ENCODE assay signal across 18 cellular contexts in genomic region chr9:135998013-135998380, GRCh38. TPM values are rescaled to one million over a fixed set of nuclear protein-coding genes. Genes with fewer than 3 reads are reported as not detected.
A peak's percentile ranks its signal among the peaks of the same experiment; 100 is the strongest.
DNase-seq lines count a peak whose midpoint lies in the region; ATAC-seq and TF ChIP-seq lines count a peak whose summit lies in the region.
"Had no signal": no experiment of that assay in that cellular context is flagged by ENCODE, and none has a peak within 500 bp of the region (broad histone marks: within the 10 kb centered on the region; RNA-seq: fewer than 3 reads in every experiment).

No MANE protein-coding gene starts in this region.

- peak overlapping the region; percentile 88 for H2AK5ac ChIP-seq in neuronal stem cell (ENCODE audit: low read depth, low read length)

- no peak overlapping the region for H4K91ac ChIP-seq in neuronal stem cell (ENCODE audit: low read depth, low read length, poor library complexity)

- no peak overlapping the region for H4K8ac ChIP-seq in neuronal stem cell (ENCODE audit: low read depth, low read length)

- intact Hi-C loops in lower lobe of right lung (cut with DNase I): no loop called here
- intact Hi-C loops in Right ventricle myocardium inferior (cut with DNase I): no loop called here

- H4K20me1 ChIP-seq in BLaER1 treated with 17β-estradiol and CSF1 and Interleukin-3, amounts not matched to agents 10 nM and 100 nM: peaks cover 0 to 10% (median 0%) of the 10 kb centered on the region in 11 experiments; a peak in 2 of 22 replicates

- H3K14ac ChIP-seq in neuronal stem cell (ENCODE audit: low read length): peak overlapping the region; percentile 43

- H3K18ac ChIP-seq in neuronal stem cell (ENCODE audit: low read length): peak overlapping the region; percentile 77

- H3K27ac Mint-ChIP-seq in glutamatergic neuron (ENCODE audit: unreplicated experiment): no peak overlapping the region
- H3K27ac Mint-ChIP-seq: CD4-positive, alpha-beta memory T cell; CD4-positive, CD25-positive, alpha-beta regulatory T cell; CD8-positive, alpha-beta memory T cell had no signal

- H2BK15ac ChIP-seq in neuronal stem cell (ENCODE audit: low read length): peak overlapping the region; percentile 95

- H3K9me3 ChIP-seq in BLaER1 treated with 17β-estradiol and CSF1 and Interleukin-3, amounts not matched to agents 10 nM and 100 nM (replicated peaks in 1 of 11): no peaks in the 10 kb centered on the region
- H3K9me3 ChIP-seq in neuronal stem cell (replicated peaks in 1 of 2; ENCODE audit: control insufficient read depth in 2 of 2, insufficient read depth in 1 of 2, low read depth in 1 of 2, low read length in 2 of 2): no peaks in the 10 kb centered on the region
- no peaks in the 10 kb centered on the region for H3K9me3 ChIP-seq in lower lobe of right lung
- H3K9me3 ChIP-seq: BE2C had no signal

- peak overlapping the region; percentile 7 for H2AFZ ChIP-seq in neuronal stem cell (ENCODE audit: low read length)

- H3K27me3 ChIP-seq in BLaER1 treated with 17β-estradiol and CSF1 and Interleukin-3, amounts not matched to agents 10 nM and 100 nM: no peaks in the 10 kb centered on the region
- no peaks in the 10 kb centered on the region for H3K27me3 ChIP-seq in neuronal stem cell (ENCODE audit: control insufficient read depth in 3 of 3, insufficient read depth in 3 of 3, low read depth in 1 of 3, low read length in 3 of 3)
- H3K27me3 ChIP-seq in lower lobe of right lung (ENCODE audit: low read depth): no peaks in the 10 kb centered on the region
- H3K27me3 ChIP-seq: BE2C had no signal

- H3K4me2 ChIP-seq in BLaER1 treated with 17β-estradiol and CSF1 and Interleukin-3, amounts not matched to agents 10 nM and 100 nM: peak overlapping the region in 9 of 11 experiments; percentile 9 to 100 (median 54); a peak in 14 of 22 replicates
- H3K4me2 ChIP-seq in neuronal stem cell (ENCODE audit: insufficient read depth, low read length, poor library complexity, severe bottlenecking): no peak overlapping the region

- H3K79me1 ChIP-seq in neuronal stem cell (ENCODE audit: low read depth, low read length): no peaks in the 10 kb centered on the region

- no peaks in the 10 kb centered on the region for H3K9me3 Mint-ChIP-seq in glutamatergic neuron (ENCODE audit: unreplicated experiment)
- H3K9me3 Mint-ChIP-seq: CD4-positive, alpha-beta memory T cell; CD4-positive, CD25-positive, alpha-beta regulatory T cell; CD8-positive, alpha-beta memory T cell had no signal

- peak overlapping the region; percentile 62 for H2BK5ac ChIP-seq in neuronal stem cell (ENCODE audit: low read length)

- H3K9ac ChIP-seq in BLaER1 treated with 17β-estradiol and CSF1 and Interleukin-3, amounts not matched to agents 10 nM and 100 nM: peak overlapping the region in 5 of 11 experiments; percentile 10 to 27 (median 15); a peak in 4 of 22 replicates
- no peak overlapping the region for H3K9ac ChIP-seq in neuronal stem cell (ENCODE audit: low read depth, low read length, poor library complexity)

- H3K4ac ChIP-seq in neuronal stem cell (ENCODE audit: low read length): peak overlapping the region; percentile 27

- WGBS in neuronal stem cell (ENCODE audit: extremely low coverage in 2 of 2, insufficient read length in 2 of 2, insufficient replicate concordance in 1 of 2), 2 donors: no CpG with 5 or more reads among the region's 10 CpGs

- DNase-seq in glutamatergic neuron: no peak
- DNase-seq in neuronal stem cell (ENCODE audit: low spot score): no peak
- DNase-seq in lower lobe of right lung: no peak
- DNase-seq in Right ventricle myocardium inferior (ENCODE audit: missing footprints): no peak
- DNase-seq in SIG-M5 treated with dmso at 0.1 percent for 504 hours (lab: John Stamatoyannopoulos, UW; ENCODE audit: unreplicated experiment): no peak
- DNase-seq: 8988T; ACHN; CD4-positive, CD25-positive, alpha-beta regulatory T cell; CD8-positive, alpha-beta memory T cell; COR-L47; DMS 273 treated with DMSO at 0.1 percent for 48 hours; DMS153; DMS79 treated with DMSO at 0.1 percent for 48 hours; GF-D8 had no signal

- H3K36me3 ChIP-seq in BLaER1 treated with 17β-estradiol and CSF1 and Interleukin-3, amounts not matched to agents 10 nM and 100 nM: no peaks in the 10 kb centered on the region
- H3K36me3 ChIP-seq in neuronal stem cell (replicated peaks in 1 of 2; ENCODE audit: control insufficient read depth in 2 of 2, insufficient read depth in 2 of 2, low read length in 2 of 2): no peaks in the 10 kb centered on the region
- H3K36me3 ChIP-seq in lower lobe of right lung: no peaks in the 10 kb centered on the region
- H3K36me3 ChIP-seq: BE2C had no signal

- no peaks in the 10 kb centered on the region for H3K36me3 Mint-ChIP-seq in glutamatergic neuron (ENCODE audit: unreplicated experiment)
- H3K36me3 Mint-ChIP-seq: CD14-positive monocyte; CD4-positive, alpha-beta memory T cell; CD4-positive, CD25-positive, alpha-beta regulatory T cell; CD8-positive, alpha-beta memory T cell had no signal

- TF ChIP-seq CTCF in glutamatergic neuron (IDR thresholded peaks at IDR 0.05; ENCODE audit: partially characterized antibody, unreplicated experiment) (no peak), lower lobe of right lung (IDR thresholded peaks at IDR 0.05) (no peak)

- peak overlapping the region; percentile 34 for H3K4me3 Mint-ChIP-seq in glutamatergic neuron (ENCODE audit: unreplicated experiment)
- H3K4me3 Mint-ChIP-seq: CD4-positive, alpha-beta memory T cell; CD4-positive, CD25-positive, alpha-beta regulatory T cell; CD8-positive, alpha-beta memory T cell had no signal

- H3K23ac ChIP-seq in neuronal stem cell (ENCODE audit: low read depth, low read length, poor library complexity): no peak overlapping the region

- H3K4me1 Mint-ChIP-seq in glutamatergic neuron (ENCODE audit: low read depth, unreplicated experiment): peaks cover 13% of the 10 kb centered on the region

- no peak overlapping the region for H2BK120ac ChIP-seq in neuronal stem cell (ENCODE audit: low read depth, low read length)

- ATAC-seq in lower lobe of right lung (no peak), Right ventricle myocardium inferior (no peak)

- H3K4me1 ChIP-seq in BLaER1 treated with 17β-estradiol and CSF1 and Interleukin-3, amounts not matched to agents 10 nM and 100 nM: peaks cover 44 to 87% (median 79%) of the 10 kb centered on the region in 10 experiments
- H3K4me1 ChIP-seq in neuronal stem cell (ENCODE audit: control insufficient read depth in 2 of 2, insufficient read depth in 1 of 2, low read depth in 1 of 2, low read length in 2 of 2): peaks cover 28 to 30% of the 10 kb centered on the region in 2 donors
- H3K4me1 ChIP-seq in lower lobe of right lung: peaks cover 38% of the 10 kb centered on the region

- peak overlapping the region; percentile 93 for H2BK12ac ChIP-seq in neuronal stem cell (ENCODE audit: low read length)

- H3K27ac ChIP-seq in BLaER1 treated with 17β-estradiol and CSF1 and Interleukin-3, amounts not matched to agents 10 nM and 100 nM: peak overlapping the region in 5 of 11 experiments; percentile 5 to 96 (median 34); a peak in 5 of 22 replicates
- H3K27ac ChIP-seq in neuronal stem cell (replicated peaks; ENCODE audit: low read length) (no peak overlapping the region), lower lobe of right lung (no peak overlapping the region)

- H3K27me3 Mint-ChIP-seq in glutamatergic neuron (ENCODE audit: unreplicated experiment): peaks cover 2% of the 10 kb centered on the region
- H3K27me3 Mint-ChIP-seq: CD4-positive, alpha-beta memory T cell; CD4-positive, CD25-positive, alpha-beta regulatory T cell; CD8-positive, alpha-beta memory T cell had no signal

- no peak overlapping the region for H3K4me3 ChIP-seq in BLaER1 treated with 17β-estradiol and CSF1 and Interleukin-3, amounts not matched to agents 10 nM and 100 nM
- H3K4me3 ChIP-seq in neuronal stem cell (ENCODE audit: low read length in 2 of 2) (no peak overlapping the region), lower lobe of right lung (no peak overlapping the region)

RNA-seq across cellular contexts. Expression of gene UBAC1, which starts 36.8 kb away (rescaled TPM):
- total RNA-seq in glutamatergic neuron (ENCODE audit: unreplicated experiment): 48.4 TPM
- 44.5 TPM for polyA plus RNA-seq in neuronal stem cell (2013, experiment 1 of 2)
- 42.3 TPM for polyA plus RNA-seq in neuronal stem cell (2013, experiment 2 of 2)
- total RNA-seq in lower lobe of right lung: 40.3 TPM
- 119 TPM for total RNA-seq in Right ventricle myocardium inferior
